Comparison of ENCODE assay signal across 22 cellular contexts in genomic region chr1:76677775-76678405, GRCh38.
DNase-seq lines count a peak whose midpoint lies in the region; ATAC-seq lines count a peak whose summit lies in the region.
"Had no signal": no experiment of that assay in that cellular context is flagged by ENCODE, and none has a peak within 500 bp of the region (broad histone marks: within the 10 kb centered on the region; RNA-seq: fewer than 3 reads in every experiment).

No MANE protein-coding gene starts in this region.

- ATAC-seq in GM18511 (IDR thresholded peaks at IDR 0.05; ENCODE audit: unreplicated experiment) (peak; percentile 61), GM19035 (IDR thresholded peaks at IDR 0.05; ENCODE audit: unreplicated experiment) (peak; percentile 76), HG02852 (IDR thresholded peaks at IDR 0.05; ENCODE audit: unreplicated experiment) (peak; percentile 66), HG03469 (IDR thresholded peaks at IDR 0.05; ENCODE audit: unreplicated experiment) (peak; percentile 64), left lobe of liver (no peak), GM21447 (IDR thresholded peaks at IDR 0.05; ENCODE audit: unreplicated experiment) (no peak)
- ATAC-seq: A549; activated CD8-positive, alpha-beta memory T cell treated with anti-CD3 and anti-CD28 coated beads, Interleukin-2, amount 10 ng/mL, durations not matched to agents 7 days and 5 days; activated naive CD4-positive, alpha-beta T cell treated with anti-CD3 and anti-CD28 coated beads, Interleukin-2, amount 50 U/mL, for 72 hours; left ventricle myocardium superior; natural killer cell treated with Interleukin-12 subunit alpha and Interleukin-12 subunit beta and Interleukin-15 and Interleukin-18, amount 100 ng/mL, for 72 hours had no signal

- DNase-seq in left lobe of liver (ENCODE audit: low spot score) (no peak), nucleus accumbens (lab: John Stamatoyannopoulos, UW) (no peak)
- no peak for DNase-seq in stimulated activated CD4-positive, alpha-beta T cell treated with anti-CD3 and anti-CD28 coated beads, Interleukin-1b, Interleukin-23, amount 100 ng/mL, for 48 hours
- DNase-seq: activated CD4-positive, alpha-beta T cell treated with anti-CD3 and anti-CD28 coated beads for 4 hours; activated CD8-positive, alpha-beta memory T cell treated with anti-CD3 and anti-CD28 coated beads, Interleukin-2, amount 10 ng/mL, durations not matched to agents 7 days and 5 days; DMS79 treated with DMSO at 0.1 percent for 48 hours; foreskin fibroblast; H9; KBM-7; left ventricle myocardium superior; NCI-H1436 treated with DMSO at 0.1 percent for 48 hours; NCI-H524; ovary; SJCRH30 had no signal

Comparison
In these comparisons a context has a peak if more than half of its experiments do, and no peak if none do; other contexts are left out.
1. ATAC-seq: peak in GM18511 (single experiment), GM19035 (single experiment), HG02852 (single experiment) and HG03469 (single experiment); none in left lobe of liver (single experiment) and GM21447 (single experiment).